Comparison of ENCODE assay signal across 18 cellular contexts in the genomic region with DNA sequence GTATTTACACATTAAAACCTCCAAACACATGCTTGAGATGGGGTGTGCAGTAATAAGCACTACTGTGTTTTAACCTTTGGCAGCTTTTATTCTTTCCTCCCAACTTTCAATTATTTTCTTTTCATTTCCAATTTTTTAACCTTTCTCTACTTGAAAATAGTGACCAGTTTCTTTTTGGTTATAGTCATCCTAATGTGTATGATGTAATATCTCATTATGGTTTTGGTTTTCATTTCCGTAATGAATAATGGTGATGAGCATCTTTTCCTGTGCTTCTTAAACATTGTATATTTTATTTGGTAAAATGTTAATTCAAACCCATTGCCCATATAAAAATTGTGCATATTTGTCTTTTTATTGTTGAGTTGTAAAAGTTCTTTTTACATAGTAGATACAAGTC.
DNase-seq lines count a peak whose midpoint lies in the region; ATAC-seq, FAIRE-seq and TF ChIP-seq lines count a peak whose summit lies in the region.
"Had no signal": no experiment of that assay in that cellular context is flagged by ENCODE, and none has a peak within 500 bp of the region (broad histone marks: within the 10 kb centered on the region; RNA-seq: fewer than 3 reads in every experiment).

No MANE protein-coding gene starts in this region.

- H3K4me3 ChIP-seq in pancreas (no peak overlapping the region), mesenchymal stem cell (ENCODE audit: insufficient read depth in 1 of 2, low read depth in 1 of 2, low read length in 2 of 2) (no peak overlapping the region)
- H3K4me3 ChIP-seq: SJSA1 had no signal

- no peak overlapping the region for H2AFZ ChIP-seq in mesenchymal stem cell (ENCODE audit: low read depth, low read length)

- H3K27me3 Mint-ChIP-seq in activated naive CD4-positive, alpha-beta T cell treated with anti-CD3 and anti-CD28 coated beads for 36 hours (ENCODE audit: low read depth), result no peaks in the 10 kb centered on the region
- no peaks in the 10 kb centered on the region for H3K27me3 Mint-ChIP-seq in activated T-helper 17 cell treated with anti-CD3 and anti-CD28 coated beads, Interleukin-2, amount 50 U/mL, for 72 hours
- H3K27me3 Mint-ChIP-seq: B cell; CD4-positive, alpha-beta T cell had no signal

- peaks cover 13% of the 10 kb centered on the region for H3K4me1 Mint-ChIP-seq in activated naive CD4-positive, alpha-beta T cell treated with anti-CD3 and anti-CD28 coated beads for 36 hours (ENCODE audit: low read depth)
- H3K4me1 Mint-ChIP-seq in activated T-helper 17 cell treated with anti-CD3 and anti-CD28 coated beads, Interleukin-2, amount 50 U/mL, for 72 hours, result no peaks in the 10 kb centered on the region
- H3K4me1 Mint-ChIP-seq: B cell, H9 had no signal

- no peak overlapping the region for H2AK5ac ChIP-seq in mesenchymal stem cell (ENCODE audit: low read length, severe bottlenecking)

- H3K14ac ChIP-seq in mesenchymal stem cell (ENCODE audit: low read length in 2 of 2), result no peak overlapping the region

- no peak overlapping the region for H4K8ac ChIP-seq in mesenchymal stem cell (ENCODE audit: low read length)

- TF ChIP-seq CTCF in GM20000 (IDR thresholded peaks at IDR 0.05; ENCODE audit: extremely low read depth, missing control alignments) (no peak), pancreas (IDR thresholded peaks at IDR 0.05) (no peak)

- peak; percentile 26 for FAIRE-seq in pancreas (lab: Jason Lieb, UNC)
- FAIRE-seq: HTR-8/SVneo had no signal

- CTCF ChIA-PET in activated naive CD4-positive, alpha-beta T cell treated with anti-CD3 and anti-CD28 coated beads for 36 hours (lab: Charles Lee), result no interaction called here

- peaks cover 2% of the 10 kb centered on the region for H3K36me3 Mint-ChIP-seq in activated naive CD4-positive, alpha-beta T cell treated with anti-CD3 and anti-CD28 coated beads for 36 hours (ENCODE audit: low read depth)
- H3K36me3 Mint-ChIP-seq in activated T-helper 17 cell treated with anti-CD3 and anti-CD28 coated beads, Interleukin-2, amount 50 U/mL, for 72 hours (ENCODE audit: low read depth), result no peaks in the 10 kb centered on the region

- WGBS in pancreas, 2 donors, result 96% methylated on average over 1 of the region's 1 CpG
- WGBS in mesenchymal stem cell, result no CpG with 5 or more reads among the region's 1 CpG

- ATAC-seq in activated T-helper 17 cell treated with anti-CD3 and anti-CD28 coated beads, Interleukin-2, amount 50 U/mL, for 72 hours (replicated peaks), result peak; percentile 46
- no peak for ATAC-seq in pancreas
- no peak for ATAC-seq in HG03457 (IDR thresholded peaks at IDR 0.05; ENCODE audit: unreplicated experiment)

- no peaks in the 10 kb centered on the region for H3K9me3 Mint-ChIP-seq in activated naive CD4-positive, alpha-beta T cell treated with anti-CD3 and anti-CD28 coated beads for 36 hours
- no peaks in the 10 kb centered on the region for H3K9me3 Mint-ChIP-seq in activated T-helper 17 cell treated with anti-CD3 and anti-CD28 coated beads, Interleukin-2, amount 50 U/mL, for 72 hours
- H3K9me3 Mint-ChIP-seq: CD4-positive, alpha-beta T cell; H9 had no signal

- no peak overlapping the region for H2BK5ac ChIP-seq in mesenchymal stem cell (ENCODE audit: low read depth, low read length, poor library complexity, severe bottlenecking)

- peaks cover 12% of the 10 kb centered on the region for H3K79me1 ChIP-seq in mesenchymal stem cell (replicated peaks; ENCODE audit: low read length, poor library complexity, severe bottlenecking)

- peak overlapping the region; percentile 0 for H3K27ac Mint-ChIP-seq in activated naive CD4-positive, alpha-beta T cell treated with anti-CD3 and anti-CD28 coated beads for 36 hours
- no peak overlapping the region for H3K27ac Mint-ChIP-seq in activated T-helper 17 cell treated with anti-CD3 and anti-CD28 coated beads, Interleukin-2, amount 50 U/mL, for 72 hours
- H3K27ac Mint-ChIP-seq: B cell; CD4-positive, alpha-beta T cell; H9 had no signal

- no peak overlapping the region for H3K23ac ChIP-seq in mesenchymal stem cell (ENCODE audit: low read length in 2 of 2)

- no peak overlapping the region for H3K9ac ChIP-seq in mesenchymal stem cell (ENCODE audit: low read length)

- no peaks in the 10 kb centered on the region for H3K9me3 ChIP-seq in pancreas
- H3K9me3 ChIP-seq in mesenchymal stem cell (ENCODE audit: control insufficient read depth, low read length), result no peaks in the 10 kb centered on the region
- H3K9me3 ChIP-seq: SJSA1 had no signal

- H3K18ac ChIP-seq in mesenchymal stem cell (ENCODE audit: low read depth in 1 of 2, low read length in 2 of 2), result no peak overlapping the region

- H2BK15ac ChIP-seq in mesenchymal stem cell (ENCODE audit: low read depth, poor library complexity, severe bottlenecking), result no peak overlapping the region

- no peak overlapping the region for H3K4ac ChIP-seq in mesenchymal stem cell (ENCODE audit: low read depth in 1 of 2, low read length in 2 of 2)

- no peak overlapping the region for H2BK12ac ChIP-seq in mesenchymal stem cell (ENCODE audit: low read length in 2 of 2)

- intact Hi-C loops in activated naive CD4-positive, alpha-beta T cell treated with anti-CD3 and anti-CD28 coated beads for 36 hours (cut with micrococcal nuclease), result no loop called here
- intact Hi-C loops in pancreas (cut with DNase I), result no loop called here

- H2BK120ac ChIP-seq in mesenchymal stem cell (ENCODE audit: low read depth, low read length), result no peak overlapping the region

- H3K27ac ChIP-seq in pancreas (no peak overlapping the region), mesenchymal stem cell (ENCODE audit: low read length, poor library complexity, severe bottlenecking) (no peak overlapping the region)
- H3K27ac ChIP-seq: HL-60, SJSA1 had no signal

- H3K36me3 ChIP-seq in pancreas, result no peaks in the 10 kb centered on the region
- peaks cover 0 to 3% of the 10 kb centered on the region in 2 experiments for H3K36me3 ChIP-seq in mesenchymal stem cell (ENCODE audit: control insufficient read depth in 1 of 2, insufficient read depth in 2 of 2, low read depth in 1 of 2, low read length in 2 of 2)

- H3K27me3 ChIP-seq in pancreas, result no peaks in the 10 kb centered on the region
- no peaks in the 10 kb centered on the region for H3K27me3 ChIP-seq in mesenchymal stem cell (ENCODE audit: control insufficient read depth in 1 of 2, insufficient read depth in 1 of 2, low read length in 2 of 2)
- H3K27me3 ChIP-seq: SJSA1 had no signal

- no peak overlapping the region for H3K4me3 Mint-ChIP-seq in activated naive CD4-positive, alpha-beta T cell treated with anti-CD3 and anti-CD28 coated beads for 36 hours
- no peak overlapping the region for H3K4me3 Mint-ChIP-seq in activated T-helper 17 cell treated with anti-CD3 and anti-CD28 coated beads, Interleukin-2, amount 50 U/mL, for 72 hours
- H3K4me3 Mint-ChIP-seq: B cell; CD4-positive, alpha-beta T cell; H9 had no signal

- no peak for DNase-seq in activated naive CD4-positive, alpha-beta T cell treated with anti-CD3 and anti-CD28 coated beads for 36 hours
- DNase-seq in activated naive CD4-positive, alpha-beta T cell treated with anti-CD3 and anti-CD28 coated beads, Interleukin-2, amount 50 U/mL, for 16 hours, result no peak
- DNase-seq in GM20000 (ENCODE audit: low spot score) (peak; percentile 24), pancreas (no peak), mesenchymal stem cell (no peak)
- DNase-seq: CD4-positive, alpha-beta T cell; H9; MV-4-11; NCI-H1417 treated with DMSO at 0.1 percent for 48 hours; NCI-H2171; NCI-H446; NK-92 treated with Interleukin-12 subunit alpha and Interleukin-12 subunit beta, amount 100 ng/mL, for 24 hours had no signal

- H3K4me1 ChIP-seq in pancreas (no peaks in the 10 kb centered on the region), mesenchymal stem cell (ENCODE audit: control insufficient read depth, insufficient read depth, low read depth, low read length) (no peaks in the 10 kb centered on the region)
- H3K4me1 ChIP-seq: SJSA1 had no signal

- no peak overlapping the region for H4K91ac ChIP-seq in mesenchymal stem cell (ENCODE audit: low read length)

- no peak overlapping the region for H3K4me2 ChIP-seq in mesenchymal stem cell (ENCODE audit: low read length, poor library complexity, severe bottlenecking)
